Comparison of ENCODE assay signal across 1 cellular context in genomic region chr6:44038543-44039065, GRCh38.
TF ChIP-seq lines count a peak whose summit lies in the region.

No MANE protein-coding gene starts in this region.

TF ChIP-seq in HepG2, 621 proteins besides CTCF, POLR2A, EP300 and RAD21 (continued from another document):
- no peak for TF ChIP-seq ZSCAN5A (CRISPR knock-in tag; IDR thresholded peaks at IDR 0.05; ENCODE audit: borderline replicate concordance)
- TF ChIP-seq RFX5 (IDR thresholded peaks at IDR 0.05; ENCODE audit: low read depth, low read length) = no peak
- TF ChIP-seq IRX3 (CRISPR knock-in tag; IDR thresholded peaks at IDR 0.05; ENCODE audit: borderline replicate concordance, low read depth) = no peak
- TF ChIP-seq ZNF124 (CRISPR knock-in tag; IDR thresholded peaks at IDR 0.05) = no peak
- TF ChIP-seq THAP7 (CRISPR knock-in tag; IDR thresholded peaks at IDR 0.05) = no peak
